23 cellular contexts compared by ENCODE assay signal in genomic region chr5:2776338-2777302, GRCh38. TPM values are rescaled to one million over a fixed set of nuclear protein-coding genes. Genes with fewer than 3 reads are reported as not detected.
"Had no signal": no experiment of that assay in that cellular context is flagged by ENCODE, and none has a peak within 500 bp of the region (broad histone marks: within the 10 kb centered on the region; RNA-seq: fewer than 3 reads in every experiment).

No MANE protein-coding gene starts in this region.

- DNase-seq: activated CD4-positive, alpha-beta T cell treated with anti-CD3 and anti-CD28 coated beads for 48 hours; activated CD4-positive, alpha-beta T cell treated with anti-CD3 and anti-CD28 coated beads, Interleukin-2, amount 50 U/mL, for 4 hours; activated CD4-positive, CD25-positive, alpha-beta regulatory T cell treated with anti-CD3 and anti-CD28 coated beads, Interleukin-2, amount 50 U/mL, for 72 hours; activated CD8-positive, alpha-beta memory T cell treated with anti-CD3 and anti-CD28 coated beads, Interleukin-2, amount 50 U/mL, for 48 hours; activated CD8-positive, alpha-beta T cell treated with anti-CD3 and anti-CD28 coated beads, Interleukin-2, amount 10 ng/mL, durations not matched to agents 7 days and 5 days; activated naive CD4-positive, alpha-beta T cell treated with anti-CD3 and anti-CD28 coated beads, Interleukin-2, amount 50 U/mL, for 16 hours; activated naive CD8-positive, alpha-beta T cell treated with anti-CD3 and anti-CD28 coated beads, Interleukin-2, amount 10 ng/mL, durations not matched to agents 7 days and 5 days; activated T-cell treated with anti-CD3 and anti-CD28 coated beads, Interleukin-2, amount 50 U/mL, for 1 hour; adrenal gland; anterior cingulate cortex; caudate nucleus; MV-4-11; NCI-H1092 treated with DMSO at 0.1 percent for 48 hours; NCI-H1417 treated with DMSO at 0.1 percent for 48 hours; NCI-H1694 treated with DMSO at 0.1 percent for 48 hours; NCI-H2029 treated with DMSO at 0.1 percent for 48 hours; NCI-H345; NCI-H510A treated with DMSO at 0.1 percent for 48 hours; NCI-H69; SHP77 treated with DMSO at 0.1 percent for 48 hours had no signal

- H3K9me3 ChIP-seq: adrenal gland had no signal

- ATAC-seq: activated CD8-positive, alpha-beta T cell treated with anti-CD3 and anti-CD28 coated beads, Interleukin-2, amount 10 ng/mL, durations not matched to agents 7 days and 5 days; WTC11 had no signal

- H3K27ac ChIP-seq: adrenal gland had no signal

- H3K4me1 ChIP-seq: adrenal gland had no signal

- H3K36me3 ChIP-seq: adrenal gland had no signal

- H3K4me3 ChIP-seq: adrenal gland had no signal

- FAIRE-seq: RCC 7860 had no signal

RNA-seq across cellular contexts. Expression of gene IRX2, which starts 25.1 kb away (rescaled TPM):
- total RNA-seq: activated CD8-positive, alpha-beta T cell treated with anti-CD3 and anti-CD28 coated beads, Interleukin-2, amount 10 ng/mL, durations not matched to agents 7 days and 5 days; activated naive CD8-positive, alpha-beta T cell treated with anti-CD3 and anti-CD28 coated beads, Interleukin-2, amount 10 ng/mL, durations not matched to agents 7 days and 5 days; M059J had no signal
